1 cellular context compared by ENCODE assay signal in genomic region chr3:188664795-188665194, GRCh38.
TF ChIP-seq lines count a peak whose summit lies in the region.

No MANE protein-coding gene starts in this region.

TF ChIP-seq in H1, 55 proteins besides CTCF, POLR2A, EP300 and RAD21:
- TF ChIP-seq PHF8 (conservative IDR thresholded peaks at IDR 0.05; ENCODE audit: low read depth, low read length) (no peak), ZNF274 (IDR thresholded peaks at IDR 0.05; ENCODE audit: borderline replicate concordance, extremely low read depth, low read length) (no peak), TBP (IDR thresholded peaks at IDR 0.05; ENCODE audit: low read depth, low read length) (no peak), TAF1 (IDR thresholded peaks at IDR 0.05; ENCODE audit: low read depth, low read length) (no peak), POU5F1 (IDR thresholded peaks at IDR 0.05; ENCODE audit: low read depth, low read length) (no peak)
